ENCODE assay signal across 23 cellular contexts in the genomic region with DNA sequence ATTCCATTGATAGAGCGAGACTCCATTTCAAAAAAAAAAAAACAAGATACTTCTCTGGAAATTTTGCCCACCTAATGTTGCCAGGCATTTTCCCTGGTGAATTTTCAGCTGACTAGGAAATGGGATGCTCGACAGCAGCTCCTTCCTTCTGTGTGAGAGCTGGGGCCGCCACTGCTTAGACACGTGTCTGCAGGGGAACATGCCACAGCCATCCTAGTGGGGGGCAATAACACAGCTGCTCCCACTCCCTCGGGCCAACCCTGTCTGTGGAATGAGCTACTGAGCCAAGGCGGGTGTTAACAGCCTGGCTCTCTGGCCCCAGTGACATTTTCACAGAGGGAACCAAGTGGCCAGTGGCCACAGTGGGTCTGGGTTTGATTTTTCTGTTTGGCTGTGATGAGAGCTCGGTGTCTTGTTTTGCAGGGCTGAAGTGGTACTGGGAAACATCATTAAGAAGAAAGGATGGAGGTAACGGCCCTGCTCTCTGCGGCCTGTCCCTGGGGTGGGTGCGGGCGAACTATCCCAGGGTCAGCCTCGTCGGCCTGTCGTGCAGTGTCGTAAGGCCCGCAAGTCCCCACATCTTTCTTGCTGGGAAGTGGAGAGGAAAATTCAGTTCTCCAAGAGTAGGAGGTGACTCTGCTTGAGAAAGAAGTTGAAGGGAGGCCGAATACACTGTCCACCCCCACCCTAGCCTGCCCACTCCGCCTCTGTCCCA.
"Had no signal": no experiment of that assay in that cellular context is flagged by ENCODE, and none has a peak within 500 bp of the region (broad histone marks: within the 10 kb centered on the region; RNA-seq: fewer than 3 reads in every experiment).

No MANE protein-coding gene starts in this region.

- DNase-seq: activated CD4-positive, alpha-beta T cell treated with anti-CD3 and anti-CD28 coated beads, Interleukin-2, amount 10 ng/mL, durations not matched to agents 24 days and 14 days; activated CD4-positive, CD25-positive, alpha-beta regulatory T cell treated with anti-CD3 and anti-CD28 coated beads, Interleukin-2, amount 50 U/mL, for 72 hours; activated CD8-positive, alpha-beta T cell treated with anti-CD3 and anti-CD28 coated beads for 36 hours; activated T-cell treated with anti-CD3 and anti-CD28 coated beads, Interleukin-2, amount 50 U/mL, for 48 hours; aorta; body of pancreas; cortex of kidney; immature natural killer cell; kidney; left colon; mammary epithelial cell; naive thymus-derived CD4-positive, alpha-beta T cell; spleen; T-helper 2 cell; uterus had no signal

- ATAC-seq: activated CD8-positive, alpha-beta T cell treated with anti-CD3 and anti-CD28 coated beads for 36 hours; body of pancreas; gastroesophageal sphincter; left colon; naive thymus-derived CD4-positive, alpha-beta T cell; right cardiac atrium had no signal

- H3K4me1 ChIP-seq: body of pancreas, uterus had no signal

- H3K27me3 Mint-ChIP-seq: activated CD4-positive, alpha-beta T cell treated with anti-CD3 and anti-CD28 coated beads, Interleukin-2, amount 10 ng/mL, durations not matched to agents 24 days and 14 days; activated CD8-positive, alpha-beta T cell treated with anti-CD3 and anti-CD28 coated beads for 36 hours; activated naive CD8-positive, alpha-beta T cell; naive thymus-derived CD4-positive, alpha-beta T cell; stimulated activated naive CD8-positive, alpha-beta T cell treated with anti-CD3 and anti-CD28 coated beads, Interleukin-15, Interleukin-2, amounts not matched to agents 100 ng/mL and 50 ng/mL, for 24 hours had no signal

- H3K36me3 Mint-ChIP-seq: activated naive CD8-positive, alpha-beta T cell; type B pancreatic cell had no signal

- H3K27ac ChIP-seq: body of pancreas, cardiac muscle cell, gastroesophageal sphincter, spleen, uterus had no signal

- H3K4me3 ChIP-seq: body of pancreas, cardiac muscle cell, gastroesophageal sphincter, spleen, uterus had no signal

- H3K36me3 ChIP-seq: cardiac muscle cell, uterus had no signal

- H3K9me3 ChIP-seq: body of pancreas, gastroesophageal sphincter, spleen, uterus had no signal

- H3K9me3 Mint-ChIP-seq: activated CD4-positive, alpha-beta T cell treated with anti-CD3 and anti-CD28 coated beads, Interleukin-2, amount 10 ng/mL, durations not matched to agents 24 days and 14 days; activated CD8-positive, alpha-beta T cell treated with anti-CD3 and anti-CD28 coated beads for 36 hours; activated T-helper 2 cell treated with anti-CD3 and anti-CD28 coated beads, Interferon-gamma antibody, Interleukin-2, Interleukin-4, amounts not matched to agents 10 μg/mL and 5 μg/mL and 100 μg/mL, durations not matched to agents 14 hours and 24 hours and 36 hours; immature natural killer cell; naive thymus-derived CD4-positive, alpha-beta T cell; neural crest cell; stimulated activated naive CD8-positive, alpha-beta T cell treated with anti-CD3 and anti-CD28 coated beads, Interleukin-15, Interleukin-2, amounts not matched to agents 100 ng/mL and 50 ng/mL, for 24 hours; type B pancreatic cell had no signal

- H3K4me1 Mint-ChIP-seq: activated CD4-positive, alpha-beta T cell treated with anti-CD3 and anti-CD28 coated beads, Interleukin-2, amount 10 ng/mL, durations not matched to agents 24 days and 14 days had no signal

- H3K4me3 Mint-ChIP-seq: activated CD4-positive, alpha-beta T cell treated with anti-CD3 and anti-CD28 coated beads, Interleukin-2, amount 10 ng/mL, durations not matched to agents 24 days and 14 days; activated CD8-positive, alpha-beta T cell treated with anti-CD3 and anti-CD28 coated beads for 36 hours; activated naive CD8-positive, alpha-beta T cell; immature natural killer cell; naive thymus-derived CD4-positive, alpha-beta T cell; neural crest cell; stimulated activated naive CD8-positive, alpha-beta T cell treated with anti-CD3 and anti-CD28 coated beads, Interleukin-15, Interleukin-2, amounts not matched to agents 100 ng/mL and 50 ng/mL, for 24 hours; type B pancreatic cell had no signal

- H3K27me3 ChIP-seq: body of pancreas, cardiac muscle cell, gastroesophageal sphincter, spleen, uterus had no signal

- H3K27ac Mint-ChIP-seq: activated CD4-positive, alpha-beta T cell treated with anti-CD3 and anti-CD28 coated beads, Interleukin-2, amount 10 ng/mL, durations not matched to agents 24 days and 14 days; activated CD8-positive, alpha-beta T cell treated with anti-CD3 and anti-CD28 coated beads for 36 hours; activated naive CD8-positive, alpha-beta T cell; activated T-helper 2 cell treated with anti-CD3 and anti-CD28 coated beads, Interferon-gamma antibody, Interleukin-2, Interleukin-4, amounts not matched to agents 10 μg/mL and 5 μg/mL and 100 μg/mL, durations not matched to agents 14 hours and 24 hours and 36 hours; type B pancreatic cell had no signal
